Comparison of ENCODE assay signal across 2 cellular contexts in genomic region chr1:215786997-215787396, GRCh38.
TF ChIP-seq lines count a peak whose summit lies in the region.

No MANE protein-coding gene starts in this region.

TF ChIP-seq in IMR-90, 13 proteins besides CTCF, POLR2A, EP300 and RAD21:
- TF ChIP-seq SMC3 (IDR thresholded peaks at IDR 0.05; ENCODE audit: low read depth, low read length) (no peak), RFX5 (IDR thresholded peaks at IDR 0.05; ENCODE audit: low read depth, low read length) (no peak), MXI1 (IDR thresholded peaks at IDR 0.05; ENCODE audit: borderline replicate concordance, low read depth, low read length) (no peak), RCOR1 (IDR thresholded peaks at IDR 0.05; ENCODE audit: insufficient replicate concordance, low read length) (no peak), CHD1 (IDR thresholded peaks at IDR 0.05; ENCODE audit: low read depth, low read length) (no peak), NFE2L2 (IDR thresholded peaks at IDR 0.05; ENCODE audit: low read depth, low read length) (no peak), MAZ (IDR thresholded peaks at IDR 0.05; ENCODE audit: borderline replicate concordance, low read depth, low read length) (no peak), FOS (IDR thresholded peaks at IDR 0.05; ENCODE audit: low read depth, low read length) (no peak), CEBPB (IDR thresholded peaks at IDR 0.05; ENCODE audit: low read depth, low read length) (no peak), BHLHE40 (IDR thresholded peaks at IDR 0.05; ENCODE audit: low read depth, low read length) (no peak)

TF ChIP-seq in SK-N-SH, 30 proteins besides CTCF, POLR2A, EP300 and RAD21:
- no peak for TF ChIP-seq EZH2phosphoT487 (IDR thresholded peaks at IDR 0.05; ENCODE audit: borderline replicate concordance, low read depth)
- TF ChIP-seq RCOR1 (IDR thresholded peaks at IDR 0.05; ENCODE audit: low read length): no peak
- no peak for TF ChIP-seq SMC3 (IDR thresholded peaks at IDR 0.05; ENCODE audit: low read depth, low read length)
- no peak for TF ChIP-seq FOXJ3 (CRISPR knock-in tag; IDR thresholded peaks at IDR 0.05)
- TF ChIP-seq ZBTB33 (IDR thresholded peaks at IDR 0.05; ENCODE audit: borderline replicate concordance, low read depth): no peak
- TF ChIP-seq FOSL2 (IDR thresholded peaks at IDR 0.05; ENCODE audit: borderline replicate concordance, low read depth): no peak
- no peak for TF ChIP-seq PBX3 (IDR thresholded peaks at IDR 0.05)
- no peak for TF ChIP-seq REST (IDR thresholded peaks at IDR 0.05; ENCODE audit: low read depth, low read length)
- TF ChIP-seq MAX (IDR thresholded peaks at IDR 0.05; ENCODE audit: low read depth): no peak
- no peak for TF ChIP-seq CHD2 (IDR thresholded peaks at IDR 0.05; ENCODE audit: low read length, partially characterized antibody)
- no peak for TF ChIP-seq YY1 (IDR thresholded peaks at IDR 0.05; ENCODE audit: low read depth)
- no peak for TF ChIP-seq SIN3A (IDR thresholded peaks at IDR 0.05; ENCODE audit: borderline replicate concordance, low read depth, low read length)
- no peak for TF ChIP-seq TEAD4 (IDR thresholded peaks at IDR 0.05; ENCODE audit: borderline replicate concordance, insufficient read depth)
- no peak for TF ChIP-seq RXRA (IDR thresholded peaks at IDR 0.05; ENCODE audit: borderline replicate concordance, low read depth)
